8 cellular contexts compared by ENCODE assay signal in the genomic region with DNA sequence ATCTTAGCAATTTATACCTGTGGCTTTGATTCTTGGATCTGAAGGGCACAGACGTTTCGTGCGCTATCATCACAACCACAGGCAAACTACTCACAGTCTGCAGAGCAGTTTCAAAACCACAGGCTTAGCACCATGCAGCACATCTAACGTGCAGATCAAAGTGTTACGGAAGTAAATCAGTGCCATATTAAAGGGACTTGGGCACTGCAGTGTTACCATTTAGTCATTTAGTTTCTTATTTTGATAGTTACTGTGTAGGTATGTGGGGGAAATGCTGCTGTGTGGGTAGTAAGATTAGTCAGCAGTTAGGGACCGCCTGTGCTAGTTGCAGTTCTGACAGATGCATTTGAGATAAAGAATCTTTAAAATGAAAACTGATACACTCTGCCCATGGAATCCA.
A peak's percentile ranks its signal among the peaks of the same experiment; 100 is the strongest.
DNase-seq lines count a peak whose midpoint lies in the region; ATAC-seq lines count a peak whose summit lies in the region.

No MANE protein-coding gene starts in this region.

- DNase-seq in SW480 (ENCODE audit: low spot score) (peak; percentile 99), amniotic stem cell (lab: John Stamatoyannopoulos, UW) (peak; percentile 15), DMS 273 treated with DMSO at 0.1 percent for 48 hours (lab: John Stamatoyannopoulos, UW) (no peak), midbrain (lab: John Stamatoyannopoulos, UW) (no peak)
- DNase-seq in stimulated activated CD4-positive, alpha-beta T cell treated with anti-CD3 and anti-CD28 coated beads, Interleukin-2, amount 100 ng/mL, for 4 hours (ENCODE audit: low read depth) = peak; percentile 59
- DNase-seq in effector CD8-positive, alpha-beta T cell (lab: John Stamatoyannopoulos, UW) = no peak

- ATAC-seq in GM18498 (IDR thresholded peaks at IDR 0.05; ENCODE audit: unreplicated experiment) (peak; percentile 97), HG02623 (IDR thresholded peaks at IDR 0.05; ENCODE audit: unreplicated experiment) (peak; percentile 95)

Comparison
In these comparisons a context has a peak if more than half of its experiments do, and no peak if none do; other contexts are left out.
1. DNase-seq: peak in SW480 (single experiment), amniotic stem cell (single experiment) and stimulated activated CD4-positive, alpha-beta T cell treated with anti-CD3 and anti-CD28 coated beads, Interleukin-2, amount 100 ng/mL, for 4 hours (single experiment); none in DMS 273 treated with DMSO at 0.1 percent for 48 hours (single experiment), midbrain (single experiment) and effector CD8-positive, alpha-beta T cell (single experiment).